ENCODE assay signal across 22 cellular contexts in genomic region chr11:1741741-1742140, GRCh38. TPM values are rescaled to one million over a fixed set of nuclear protein-coding genes. Genes with fewer than 3 reads are reported as not detected.
"Had no signal": no experiment of that assay in that cellular context is flagged by ENCODE, and none has a peak within 500 bp of the region (broad histone marks: within the 10 kb centered on the region; RNA-seq: fewer than 3 reads in every experiment).

No MANE protein-coding gene starts in this region.

- H3K4me1 ChIP-seq: SJCRH30 had no signal

- H3K4me3 ChIP-seq: MG63, SJCRH30 had no signal

- H3K27me3 ChIP-seq: SJCRH30 had no signal

- H3K9me3 ChIP-seq: SJCRH30 had no signal

- DNase-seq: IMR-90, Karpas-422, KG1, MG63, NCI-H1092 treated with DMSO at 0.1 percent for 48 hours, NCI-H1436, NCI-H187, NCI-H2029, NCI-H2081 treated with DMSO at 0.1 percent for 48 hours, NCI-H2171, NCI-H226, NCI-H446, NCI-H510A, NCI-H524 treated with DMSO at 0.1 percent for 48 hours, NCI-H69, NCI-H774, SHP77 treated with DMSO at 0.1 percent for 48 hours, SJCRH30 had no signal

- ATAC-seq: HepG2, Right ventricle myocardium inferior, SK-N-SH treated with all-trans-retinoic acid at 6 μM for 48 hours had no signal

- H3K36me3 ChIP-seq: MG63, SJCRH30 had no signal

RNA-seq across cellular contexts. Expression of gene KRTAP5-6, which starts 44.7 kb away (rescaled TPM):
- total RNA-seq: HepG2, HT1080, IMR-90, Right ventricle myocardium inferior, SJCRH30 had no signal
- polyA plus RNA-seq: HepG2, IMR-90 had no signal
